In genomic region chr1:226871636-226872327, GRCh38 we compare ENCODE assay signal across 9 cellular contexts. TPM values are rescaled to one million over a fixed set of nuclear protein-coding genes. Genes with fewer than 3 reads are reported as not detected.
DNase-seq lines count a peak whose midpoint lies in the region; ATAC-seq and TF ChIP-seq lines count a peak whose summit lies in the region.
"Had no signal": no experiment of that assay in that cellular context is flagged by ENCODE, and none has a peak within 500 bp of the region (broad histone marks: within the 10 kb centered on the region; RNA-seq: fewer than 3 reads in every experiment).

No MANE protein-coding gene starts in this region.

- TF ChIP-seq CTCF in GM13976 (IDR thresholded peaks at IDR 0.05; ENCODE audit: borderline replicate concordance, control extremely low read depth, extremely low read depth, insufficient read depth, missing control alignments) (no peak), fibroblast of pulmonary artery (IDR thresholded peaks at IDR 0.05; ENCODE audit: low read length, missing control alignments) (no peak), progenitor cell of endocrine pancreas (IDR thresholded peaks at IDR 0.05; ENCODE audit: unreplicated experiment) (no peak)

- in situ Hi-C loops in GM13976 (cut with MboI; ENCODE audit: low sequenced_read_pairs, unreplicated experiment): no loop called here

- H3K4me3 Mint-ChIP-seq in progenitor cell of endocrine pancreas (ENCODE audit: low read depth): peak overlapping the region; percentile 84

- ATAC-seq in HG03571 (IDR thresholded peaks at IDR 0.05; ENCODE audit: unreplicated experiment): no peak

- DNase-seq in GM13976 (ENCODE audit: low spot score): peak; percentile 31
- DNase-seq in SJCRH30: peak; percentile 47 to 52
- no peak for DNase-seq in fibroblast of pulmonary artery (ENCODE audit: low read depth)
- no peak for DNase-seq in progenitor cell of endocrine pancreas (ENCODE audit: low spot score, unreplicated experiment)
- no peak for DNase-seq in 8988T
- no peak for DNase-seq in NCI-H1092 treated with DMSO at 0.1 percent for 48 hours (lab: John Stamatoyannopoulos, UW)
- DNase-seq in DMS153 (lab: John Stamatoyannopoulos, UW): no peak
- DNase-seq: activated naive CD4-positive, alpha-beta T cell had no signal

- H3K36me3 Mint-ChIP-seq in progenitor cell of endocrine pancreas (ENCODE audit: insufficient read depth): peaks cover under 1% of the 10 kb centered on the region

- H3K9me3 ChIP-seq in SJCRH30 (replicated peaks): no peaks in the 10 kb centered on the region

- peaks cover 4% of the 10 kb centered on the region for H3K9me3 Mint-ChIP-seq in progenitor cell of endocrine pancreas (ENCODE audit: low read depth)

- H3K4me1 ChIP-seq in SJCRH30: peaks cover 25% of the 10 kb centered on the region

- no peaks in the 10 kb centered on the region for H3K36me3 ChIP-seq in SJCRH30

- peak overlapping the region; percentile 67 for H3K27ac ChIP-seq in SJCRH30

- H3K4me3 ChIP-seq in SJCRH30 (peak overlapping the region; percentile 80), fibroblast of pulmonary artery (replicated peaks; ENCODE audit: low read depth, low read length) (peak overlapping the region; percentile 64)

- H3K27me3 ChIP-seq in SJCRH30: no peaks in the 10 kb centered on the region

- H3K27me3 Mint-ChIP-seq in progenitor cell of endocrine pancreas: peaks cover 9% of the 10 kb centered on the region

- no peak overlapping the region for H3K27ac Mint-ChIP-seq in progenitor cell of endocrine pancreas

- H3K4me1 Mint-ChIP-seq in progenitor cell of endocrine pancreas (ENCODE audit: low read depth): peaks cover 16% of the 10 kb centered on the region

RNA-seq across cellular contexts. Expression of gene PSEN2, which starts 1.4 kb away (rescaled TPM):
- total RNA-seq in SJCRH30 (2014; rRNA removed; shearing (Covaris generic)): 41.4 and 45.2 TPM in 2 replicates
- 27.5 and 27.7 TPM in 2 replicates for total RNA-seq in progenitor cell of endocrine pancreas

Comparison
In these comparisons a context has a peak if more than half of its experiments do, and no peak if none do; other contexts are left out.
1. DNase-seq: peak in GM13976 (single experiment) and SJCRH30 (2 of 2); none in fibroblast of pulmonary artery (single experiment), progenitor cell of endocrine pancreas (single experiment), 8988T (single experiment), NCI-H1092 treated with DMSO at 0.1 percent for 48 hours (single experiment) and DMS153 (single experiment).